10 cellular contexts compared by ENCODE assay signal in genomic region chr6:105993341-105993740, GRCh38.
DNase-seq lines count a peak whose midpoint lies in the region; ATAC-seq and TF ChIP-seq lines count a peak whose summit lies in the region.
"Had no signal": no experiment of that assay in that cellular context is flagged by ENCODE, and none has a peak within 500 bp of the region (broad histone marks: within the 10 kb centered on the region; RNA-seq: fewer than 3 reads in every experiment).

No MANE protein-coding gene starts in this region.

- peaks cover 2% of the 10 kb centered on the region; the same call in 1 of the 2 replicates for H3K4me1 ChIP-seq in MM.1S (ENCODE audit: low read length)
- H3K4me1 ChIP-seq in effector memory CD4-positive, alpha-beta T cell (ENCODE audit: control insufficient read depth, insufficient read depth, low read length, poor library complexity, severe bottlenecking), result no peaks in the 10 kb centered on the region

- H3K4me2 ChIP-seq in MM.1S (ENCODE audit: low read depth, low read length), result peak overlapping the region; percentile 91

- H3F3A ChIP-seq in MM.1S (ENCODE audit: insufficient read depth, low read length), result peaks cover 21% of the 10 kb centered on the region

- TF ChIP-seq CTCF in MM.1S (IDR thresholded peaks at IDR 0.05; ENCODE audit: low read length) (no peak), neural crest cell (conservative IDR thresholded peaks at IDR 0.05) (no peak)

- H3K9me3 ChIP-seq in MM.1S (replicated peaks; ENCODE audit: insufficient read depth, low read length), result no peaks in the 10 kb centered on the region
- no peaks in the 10 kb centered on the region for H3K9me3 ChIP-seq in effector memory CD4-positive, alpha-beta T cell (ENCODE audit: control insufficient read depth, low read length)

- H3K27ac Mint-ChIP-seq in neural crest cell (ENCODE audit: unreplicated experiment), result no peak overlapping the region

- H3K27me3 Mint-ChIP-seq in neural crest cell (ENCODE audit: low read depth), result peaks cover 98% of the 10 kb centered on the region

- peaks cover 70% of the 10 kb centered on the region for H3K79me2 ChIP-seq in MM.1S (ENCODE audit: low read length)

- DNase-seq in DMS53 (lab: John Stamatoyannopoulos, UW), result peak; percentile 45
- peak; percentile 43 for DNase-seq in MM.1S
- DNase-seq in dermis blood vessel endothelial cell, result peak; percentile 24
- DNase-seq in neural crest cell (ENCODE audit: low read depth, low spot score), result no peak
- DNase-seq in effector memory CD4-positive, alpha-beta T cell, result no peak
- no peak for DNase-seq in HK-2 (ENCODE audit: unreplicated experiment)
- no peak for DNase-seq in HPDE6-E6E7 (ENCODE audit: extremely low spot score)
- DNase-seq: MV-4-11, occipital lobe had no signal

- peak overlapping the region; percentile 95 for H3K9ac ChIP-seq in MM.1S (ENCODE audit: low read length)

- peak overlapping the region; percentile 94 for H3K4me3 ChIP-seq in MM.1S (ENCODE audit: low read length)
- no peak overlapping the region for H3K4me3 ChIP-seq in effector memory CD4-positive, alpha-beta T cell (ENCODE audit: insufficient read depth, low read depth, low read length, poor library complexity, severe bottlenecking)

- no peaks in the 10 kb centered on the region for H4K20me1 ChIP-seq in MM.1S (ENCODE audit: insufficient read depth, low read length)

- peaks cover 38% of the 10 kb centered on the region for H3K27me3 ChIP-seq in MM.1S (replicated peaks; ENCODE audit: insufficient read depth, low read length)
- H3K27me3 ChIP-seq in effector memory CD4-positive, alpha-beta T cell (replicated peaks; ENCODE audit: control insufficient read depth, insufficient read depth, low read length, poor library complexity, severe bottlenecking), result no peaks in the 10 kb centered on the region

- H2AFZ ChIP-seq in MM.1S (ENCODE audit: low read length), result no peak overlapping the region

- no peaks in the 10 kb centered on the region for H3K36me3 ChIP-seq in MM.1S (replicated peaks; ENCODE audit: insufficient read depth, low read length)
- no peaks in the 10 kb centered on the region for H3K36me3 ChIP-seq in effector memory CD4-positive, alpha-beta T cell (ENCODE audit: control insufficient read depth, insufficient read depth, low read length)

- no peak for ATAC-seq in HG03095 (IDR thresholded peaks at IDR 0.05; ENCODE audit: unreplicated experiment)

- no peaks in the 10 kb centered on the region for H3K9me2 ChIP-seq in MM.1S (replicated peaks; ENCODE audit: insufficient read depth, low read length)

- H3K36me3 Mint-ChIP-seq in neural crest cell (ENCODE audit: low read depth), result no peaks in the 10 kb centered on the region

- peak overlapping the region; percentile 75 for H3K4me3 Mint-ChIP-seq in neural crest cell

- peaks cover 27% of the 10 kb centered on the region for H3K4me1 Mint-ChIP-seq in neural crest cell

- peak overlapping the region; percentile 88 for H3K27ac ChIP-seq in MM.1S (ENCODE audit: low read length)
- H3K27ac ChIP-seq in effector memory CD4-positive, alpha-beta T cell (ENCODE audit: insufficient read depth, low read length, poor library complexity, severe bottlenecking), result no peak overlapping the region

- no peaks in the 10 kb centered on the region for H3K9me3 Mint-ChIP-seq in neural crest cell

Comparison
In these comparisons a context has a peak if more than half of its experiments do, and no peak if none do; other contexts are left out.
1. DNase-seq: peak in DMS53 (single experiment), MM.1S (single experiment) and dermis blood vessel endothelial cell (single experiment); none in neural crest cell (single experiment), effector memory CD4-positive, alpha-beta T cell (0 of 3), HK-2 (single experiment) and HPDE6-E6E7 (single experiment).